ENCODE assay signal across 31 cellular contexts in the genomic region with DNA sequence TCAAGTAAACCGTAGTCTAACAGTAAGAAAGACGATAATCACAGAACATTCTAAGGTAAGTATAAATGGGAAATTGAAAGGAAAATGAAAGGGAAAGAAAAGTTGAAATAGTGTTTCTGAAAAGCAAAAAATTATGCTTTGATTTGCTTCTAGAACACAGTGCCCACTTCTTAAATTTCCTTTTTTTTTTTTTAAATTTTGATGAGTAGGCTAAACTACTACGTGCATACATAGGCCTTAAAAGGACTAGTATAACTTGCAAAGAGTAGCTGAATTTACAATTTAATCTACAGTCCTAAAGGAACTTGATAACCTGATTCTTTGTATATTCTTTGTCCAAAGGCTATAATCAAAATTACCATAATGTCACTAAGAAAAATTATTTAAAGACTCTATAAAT.
"Had no signal": no experiment of that assay in that cellular context is flagged by ENCODE, and none has a peak within 500 bp of the region (broad histone marks: within the 10 kb centered on the region; RNA-seq: fewer than 3 reads in every experiment).

No MANE protein-coding gene starts in this region.

- H3K9me3 ChIP-seq: ovary, psoas muscle, spleen, suprapubic skin, testis, tibial artery, transverse colon, upper lobe of right lung, uterus had no signal

- H3K36me3 Mint-ChIP-seq: naive thymus-derived CD4-positive, alpha-beta T cell; natural killer cell; neural progenitor cell; stimulated activated memory B cell treated with anti-CD40 and anti-IgM and Interleukin-4, amounts not matched to agents 10 μg/mL and 1 μg/mL and 100 μg/mL, for 72 hours; type B pancreatic cell had no signal

- H3K36me3 ChIP-seq: neural progenitor cell, ovary, spleen, suprapubic skin, tibial artery, transverse colon, upper lobe of right lung, uterus had no signal

- H3K4me3 Mint-ChIP-seq: naive thymus-derived CD4-positive, alpha-beta T cell; natural killer cell; nephron; neural progenitor cell; stimulated activated memory B cell treated with anti-CD40 and anti-IgM and Interleukin-4, amounts not matched to agents 10 μg/mL and 1 μg/mL and 100 μg/mL, for 72 hours; stimulated activated naive CD8-positive, alpha-beta T cell treated with anti-CD3 and anti-CD28 coated beads, Interleukin-15, Interleukin-2, amounts not matched to agents 100 ng/mL and 50 ng/mL, for 24 hours; type B pancreatic cell had no signal

- H3K4me2 ChIP-seq: neural progenitor cell, smooth muscle cell had no signal

- H3K27me3 Mint-ChIP-seq: stimulated activated naive CD8-positive, alpha-beta T cell treated with anti-CD3 and anti-CD28 coated beads, Interleukin-15, Interleukin-2, amounts not matched to agents 100 ng/mL and 50 ng/mL, for 24 hours had no signal

- H3K9ac ChIP-seq: neural progenitor cell, parathyroid adenoma had no signal

- H3K9me3 Mint-ChIP-seq: nephron; neural progenitor cell; stimulated activated memory B cell treated with anti-CD40 and anti-IgM and Interleukin-4, amounts not matched to agents 10 μg/mL and 1 μg/mL and 100 μg/mL, for 72 hours; stimulated activated naive CD8-positive, alpha-beta T cell treated with anti-CD3 and anti-CD28 coated beads, Interleukin-15, Interleukin-2, amounts not matched to agents 100 ng/mL and 50 ng/mL, for 24 hours; type B pancreatic cell had no signal

- H3K4me3 ChIP-seq: neural progenitor cell, ovary, psoas muscle, skin epidermis, smooth muscle cell, spleen, suprapubic skin, testis, tibial artery, transverse colon, upper lobe of right lung, uterus had no signal

- H2AFZ ChIP-seq: neural progenitor cell, parathyroid adenoma had no signal

- ATAC-seq: naive thymus-derived CD4-positive, alpha-beta T cell; natural killer cell; psoas muscle; right cardiac atrium; sciatic nerve; stimulated activated memory B cell treated with anti-CD40 and anti-IgM and Interleukin-4, amounts not matched to agents 10 μg/mL and 1 μg/mL and 100 μg/mL, for 72 hours; upper lobe of right lung had no signal

- H3K79me2 ChIP-seq: parathyroid adenoma had no signal

- DNase-seq: naive thymus-derived CD4-positive, alpha-beta T cell; natural killer cell; occipital lobe; ovary; posterior cingulate gyrus; psoas muscle; right cardiac atrium; spleen; stimulated activated CD4-positive, alpha-beta T cell treated with anti-CD3 and anti-CD28 coated beads, Interleukin-12 subunit alpha, Interleukin-12 subunit beta, amount 100 ng/mL, for 4 hours; stimulated activated CD4-positive, alpha-beta T cell treated with anti-CD3 and anti-CD28 coated beads, Interleukin-1b, Interleukin-23, amount 100 ng/mL, for 48 hours; stimulated activated CD4-positive, alpha-beta T cell treated with anti-CD3 and anti-CD28 coated beads, Interleukin-4, amount 100 ng/mL, for 1 hour; stimulated activated CD4-positive, alpha-beta T cell treated with anti-CD3 and anti-CD28 coated beads, Interleukin-4, amount 100 ng/mL, for 4 hours; stimulated activated CD8-positive, alpha-beta memory T cell treated with anti-CD3 and anti-CD28 coated beads, Interleukin-4, amount 100 ng/mL, for 48 hours; stimulated activated naive CD4-positive, alpha-beta T cell treated with Interleukin-2 at 50 U/mL for 16 hours; substantia nigra; testis; tibial artery; transverse colon; upper lobe of right lung; uterus had no signal

- H3K4me1 Mint-ChIP-seq: naive thymus-derived CD4-positive, alpha-beta T cell; natural killer cell; nephron; stimulated activated memory B cell treated with anti-CD40 and anti-IgM and Interleukin-4, amounts not matched to agents 10 μg/mL and 1 μg/mL and 100 μg/mL, for 72 hours had no signal

- H3K27ac Mint-ChIP-seq: naive thymus-derived CD4-positive, alpha-beta T cell; natural killer cell; nephron; neural progenitor cell; progenitor cell of endocrine pancreas; stimulated activated memory B cell treated with anti-CD40 and anti-IgM and Interleukin-4, amounts not matched to agents 10 μg/mL and 1 μg/mL and 100 μg/mL, for 72 hours; stimulated activated naive CD8-positive, alpha-beta T cell treated with anti-CD3 and anti-CD28 coated beads, Interleukin-15, Interleukin-2, amounts not matched to agents 100 ng/mL and 50 ng/mL, for 24 hours; type B pancreatic cell had no signal

- H3K27ac ChIP-seq: neural progenitor cell, ovary, parathyroid adenoma, psoas muscle, skin epidermis, spleen, suprapubic skin, testis, tibial artery, transverse colon, upper lobe of right lung, uterus had no signal

- H3K4me1 ChIP-seq: parathyroid adenoma, psoas muscle, spleen, suprapubic skin, testis, tibial artery, transverse colon, upper lobe of right lung, uterus had no signal

- H3K27me3 ChIP-seq: neural progenitor cell, ovary, testis, transverse colon, upper lobe of right lung, uterus had no signal
